ENCODE assay signal across 1 cellular context in genomic region chr16:19094542-19095365, GRCh38.
TF ChIP-seq lines count a peak whose summit lies in the region.

No MANE protein-coding gene starts in this region.

TF ChIP-seq in HepG2, 621 proteins besides CTCF, POLR2A, EP300 and RAD21 (continued from another document and continues in another):
- TF ChIP-seq MXI1 (IDR thresholded peaks at IDR 0.05; ENCODE audit: borderline replicate concordance, low read depth, low read length) (peak; percentile 93; the same call in 2 of the 3 replicates), PCBP1 (IDR thresholded peaks at IDR 0.05; ENCODE audit: borderline replicate concordance, low read depth, low read length) (no peak), ELK4 (CRISPR knock-in tag; IDR thresholded peaks at IDR 0.05; ENCODE audit: borderline replicate concordance) (no peak), FOXK1 (CRISPR knock-in tag; IDR thresholded peaks at IDR 0.05; ENCODE audit: borderline replicate concordance, low read depth) (peak; percentile 75; the same call in 1 of the 2 replicates), ZBTB8A (CRISPR knock-in tag; IDR thresholded peaks at IDR 0.05; ENCODE audit: borderline replicate concordance, low read depth) (no peak), ZZZ3 (CRISPR knock-in tag; IDR thresholded peaks at IDR 0.05; ENCODE audit: borderline replicate concordance) (no peak), ZNF564 (CRISPR knock-in tag; IDR thresholded peaks at IDR 0.05) (no peak), SCMH1 (CRISPR knock-in tag; IDR thresholded peaks at IDR 0.05; ENCODE audit: borderline replicate concordance) (no peak), STAT5B (CRISPR knock-in tag; IDR thresholded peaks at IDR 0.05) (no peak), NFIB (CRISPR knock-in tag; IDR thresholded peaks at IDR 0.05; ENCODE audit: borderline replicate concordance) (no peak), MLXIP (CRISPR knock-in tag; IDR thresholded peaks at IDR 0.05; ENCODE audit: borderline replicate concordance) (no peak), MEIS1 (CRISPR knock-in tag; IDR thresholded peaks at IDR 0.05; ENCODE audit: borderline replicate concordance) (no peak), ZBTB46 (CRISPR knock-in tag; IDR thresholded peaks at IDR 0.05; ENCODE audit: borderline replicate concordance) (no peak), ZNF17 (CRISPR knock-in tag; IDR thresholded peaks at IDR 0.05) (no peak), ZNF382 (CRISPR knock-in tag; IDR thresholded peaks at IDR 0.05; ENCODE audit: borderline replicate concordance) (no peak), RBAK (CRISPR knock-in tag; IDR thresholded peaks at IDR 0.05) (no peak), NFE2 (CRISPR knock-in tag; IDR thresholded peaks at IDR 0.05) (no peak), ZNF431 (CRISPR knock-in tag; IDR thresholded peaks at IDR 0.05; ENCODE audit: borderline replicate concordance, low read depth) (no peak), XBP1 (CRISPR knock-in tag; IDR thresholded peaks at IDR 0.05) (no peak), KLF16 (CRISPR knock-in tag; IDR thresholded peaks at IDR 0.05) (peak in 1 of 2 experiments; percentile 68; a peak in 2 of 4 replicates), MLX (CRISPR knock-in tag; IDR thresholded peaks at IDR 0.05) (no peak), ZNF232 (CRISPR knock-in tag; IDR thresholded peaks at IDR 0.05; ENCODE audit: borderline replicate concordance) (no peak), ZSCAN29 (CRISPR knock-in tag; conservative IDR thresholded peaks at IDR 0.05) (no peak), ATAD3A (CRISPR knock-in tag; IDR thresholded peaks at IDR 0.05) (no peak), PLRG1 (conservative IDR thresholded peaks at IDR 0.05) (no peak), ZNF460 (CRISPR knock-in tag; IDR thresholded peaks at IDR 0.05; ENCODE audit: borderline replicate concordance) (no peak), HNRNPUL1 (IDR thresholded peaks at IDR 0.05; ENCODE audit: low read depth, low read length) (no peak), U2AF2 (IDR thresholded peaks at IDR 0.05; ENCODE audit: low read depth, low read length) (no peak), BRF2 (CRISPR knock-in tag; IDR thresholded peaks at IDR 0.05) (no peak), SUZ12 (IDR thresholded peaks at IDR 0.05; ENCODE audit: low read depth, low read length) (no peak), KLF13 (CRISPR knock-in tag; IDR thresholded peaks at IDR 0.05) (no peak), HNF4G (IDR thresholded peaks at IDR 0.05; ENCODE audit: borderline replicate concordance, low read depth, low read length) (no peak), HNF4G (CRISPR knock-in tag; IDR thresholded peaks at IDR 0.05; ENCODE audit: borderline replicate concordance, low read depth) (no peak), ZNF343 (CRISPR knock-in tag; IDR thresholded peaks at IDR 0.05) (no peak), ZNF737 (CRISPR knock-in tag; IDR thresholded peaks at IDR 0.05; ENCODE audit: borderline replicate concordance) (no peak), FIP1L1 (IDR thresholded peaks at IDR 0.05; ENCODE audit: borderline replicate concordance, insufficient read depth, low read depth, low read length) (no peak), ZNF274 (CRISPR knock-in tag; IDR thresholded peaks at IDR 0.05) (no peak), ZNF205 (CRISPR knock-in tag; IDR thresholded peaks at IDR 0.05) (0 out of 2 replicates have a peak, but pooled peaks have one; percentile 33), KIAA2018 (CRISPR knock-in tag; IDR thresholded peaks at IDR 0.05; ENCODE audit: borderline replicate concordance) (no peak), CREB1 (IDR thresholded peaks at IDR 0.05) (peak; percentile 69), CREB1 (CRISPR knock-in tag; IDR thresholded peaks at IDR 0.05) (peak; percentile 86), ETV5 (CRISPR knock-in tag; IDR thresholded peaks at IDR 0.05; ENCODE audit: borderline replicate concordance) (no peak), PHF20 (CRISPR knock-in tag; IDR thresholded peaks at IDR 0.05) (peak; percentile 51; the same call in 1 of the 2 replicates), KLF12 (CRISPR knock-in tag; IDR thresholded peaks at IDR 0.05; ENCODE audit: borderline replicate concordance) (no peak)
- TF ChIP-seq, protein P1, sequence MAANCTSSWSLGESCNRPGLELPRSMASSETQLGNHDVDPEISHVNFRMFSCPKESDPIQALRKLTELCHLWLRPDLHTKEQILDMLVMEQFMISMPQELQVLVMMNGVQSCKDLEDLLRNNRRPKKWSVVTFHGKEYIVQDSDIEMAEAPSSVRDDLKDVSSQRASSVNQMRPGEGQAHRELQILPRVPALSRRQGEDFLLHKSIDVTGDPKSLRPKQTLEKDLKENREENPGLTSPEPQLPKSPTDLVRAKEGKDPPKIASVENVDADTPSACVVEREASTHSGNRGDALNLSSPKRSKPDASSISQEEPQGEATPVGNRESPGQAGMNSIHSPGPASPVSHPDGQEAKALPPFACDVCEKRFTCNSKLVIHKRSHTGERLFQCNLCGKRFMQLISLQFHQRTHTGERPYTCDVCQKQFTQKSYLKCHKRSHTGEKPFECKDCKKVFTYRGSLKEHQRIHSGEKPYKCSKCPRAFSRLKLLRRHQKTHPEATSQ (CRISPR knock-in tag; IDR thresholded peaks at IDR 0.05; ENCODE audit: borderline replicate concordance), result no peak
- TF ChIP-seq, protein P2, sequence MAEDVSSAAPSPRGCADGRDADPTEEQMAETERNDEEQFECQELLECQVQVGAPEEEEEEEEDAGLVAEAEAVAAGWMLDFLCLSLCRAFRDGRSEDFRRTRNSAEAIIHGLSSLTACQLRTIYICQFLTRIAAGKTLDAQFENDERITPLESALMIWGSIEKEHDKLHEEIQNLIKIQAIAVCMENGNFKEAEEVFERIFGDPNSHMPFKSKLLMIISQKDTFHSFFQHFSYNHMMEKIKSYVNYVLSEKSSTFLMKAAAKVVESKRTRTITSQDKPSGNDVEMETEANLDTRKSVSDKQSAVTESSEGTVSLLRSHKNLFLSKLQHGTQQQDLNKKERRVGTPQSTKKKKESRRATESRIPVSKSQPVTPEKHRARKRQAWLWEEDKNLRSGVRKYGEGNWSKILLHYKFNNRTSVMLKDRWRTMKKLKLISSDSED (CRISPR knock-in tag; IDR thresholded peaks at IDR 0.05), result no peak
- TF ChIP-seq, protein P3, sequence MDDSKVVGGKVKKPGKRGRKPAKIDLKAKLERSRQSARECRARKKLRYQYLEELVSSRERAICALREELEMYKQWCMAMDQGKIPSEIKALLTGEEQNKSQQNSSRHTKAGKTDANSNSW (CRISPR knock-in tag; IDR thresholded peaks at IDR 0.05; ENCODE audit: borderline replicate concordance), result no peak
